1 cellular context compared by ENCODE assay signal in genomic region chr16:425082-425718, GRCh38.
TF ChIP-seq lines count a peak whose summit lies in the region.

TSS of gene RAB11FIP3 (plus strand) at chr16:425649. CDS start at chr16:426007, 358 bp downstream.

TF ChIP-seq in WTC11, 78 proteins besides CTCF, POLR2A, EP300 and RAD21 (continued from another document):
- TF ChIP-seq ERG (CRISPR knock-in tag; IDR thresholded peaks at IDR 0.05) (no peak), NFE2L1 (CRISPR knock-in tag; IDR thresholded peaks at IDR 0.05) (no peak), TEAD1 (CRISPR knock-in tag; IDR thresholded peaks at IDR 0.05) (0 out of 2 replicates have a peak, but pooled peaks have one; percentile 53), SOX15 (CRISPR knock-in tag; IDR thresholded peaks at IDR 0.05) (no peak), EMX1 (CRISPR knock-in tag; IDR thresholded peaks at IDR 0.05) (no peak), HMGA2 (CRISPR knock-in tag; IDR thresholded peaks at IDR 0.05) (no peak), ZNF232 (CRISPR knock-in tag; IDR thresholded peaks at IDR 0.05) (peak; percentile 69), ZNF317 (CRISPR knock-in tag; IDR thresholded peaks at IDR 0.05; ENCODE audit: borderline replicate concordance, low read depth) (no peak), NFATC4 (CRISPR knock-in tag; IDR thresholded peaks at IDR 0.05) (no peak), FOXP4 (CRISPR knock-in tag; IDR thresholded peaks at IDR 0.05) (no peak; the same call in 1 of the 2 replicates), ATF6 (CRISPR knock-in tag; IDR thresholded peaks at IDR 0.05) (no peak), ARID4B (CRISPR knock-in tag; IDR thresholded peaks at IDR 0.05; ENCODE audit: borderline replicate concordance) (peak; percentile 67; the same call in 1 of the 2 replicates), E2F1 (CRISPR knock-in tag; IDR thresholded peaks at IDR 0.05) (0 out of 2 replicates have a peak, but pooled peaks have one; percentile 37), ZNF425 (CRISPR knock-in tag; conservative IDR thresholded peaks at IDR 0.05) (no peak), ATF2 (CRISPR knock-in tag; IDR thresholded peaks at IDR 0.05; ENCODE audit: borderline replicate concordance, low read depth) (no peak), SP1 (CRISPR knock-in tag; conservative IDR thresholded peaks at IDR 0.05) (peak; percentile 76), IRF2 (CRISPR knock-in tag; IDR thresholded peaks at IDR 0.05; ENCODE audit: borderline replicate concordance, low read depth) (no peak), PREB (CRISPR knock-in tag; IDR thresholded peaks at IDR 0.05; ENCODE audit: borderline replicate concordance) (0 out of 2 replicates have a peak, but pooled peaks have one; percentile 16), ELF4 (CRISPR knock-in tag; IDR thresholded peaks at IDR 0.05; ENCODE audit: low read depth) (no peak), MAX (CRISPR knock-in tag; IDR thresholded peaks at IDR 0.05) (peak; percentile 76), ZNF138 (CRISPR knock-in tag; conservative IDR thresholded peaks at IDR 0.05) (no peak), NR1H2 (CRISPR knock-in tag; IDR thresholded peaks at IDR 0.05) (no peak), TCF7 (CRISPR knock-in tag; IDR thresholded peaks at IDR 0.05; ENCODE audit: low read depth) (0 out of 2 replicates have a peak, but pooled peaks have one; percentile 32), E2F4 (CRISPR knock-in tag; IDR thresholded peaks at IDR 0.05; ENCODE audit: borderline replicate concordance, low read depth) (no peak)
